Comparison of ENCODE assay signal across 8 cellular contexts in genomic region chr3:58334013-58334321, GRCh38. TPM values are rescaled to one million over a fixed set of nuclear protein-coding genes. Genes with fewer than 3 reads are reported as not detected.
DNase-seq lines count a peak whose midpoint lies in the region; ATAC-seq and TF ChIP-seq lines count a peak whose summit lies in the region.

No MANE protein-coding gene starts in this region.

- no peaks in the 10 kb centered on the region for H3K27me3 Mint-ChIP-seq in activated naive CD8-positive, alpha-beta T cell
- peaks cover 2 to 7% (median 2%) of the 10 kb centered on the region in 3 donors for H3K27me3 Mint-ChIP-seq in immature natural killer cell (ENCODE audit: low read depth in 3 of 3)

- TF ChIP-seq CTCF in SK-N-SH (IDR thresholded peaks at IDR 0.05), result no peak

- no peaks in the 10 kb centered on the region for H3K27me3 ChIP-seq in SK-N-SH (ENCODE audit: insufficient read depth)
- H3K27me3 ChIP-seq in subcutaneous abdominal adipose tissue (ENCODE audit: control insufficient read depth in 5 of 5, insufficient read depth in 4 of 5, low read length in 5 of 5), result no peaks in the 10 kb centered on the region

- no peak for TF ChIP-seq RAD21 in SK-N-SH (IDR thresholded peaks at IDR 0.05; ENCODE audit: low read length)

- TF ChIP-seq EP300 in SK-N-SH (IDR thresholded peaks at IDR 0.05; ENCODE audit: borderline replicate concordance in 1 of 2, low read depth in 1 of 2, low read length in 1 of 2), result no peak

- peaks cover 4 to 11% of the 10 kb centered on the region in 2 experiments; a peak in 3 of 4 replicates for H3K4me1 ChIP-seq in SK-N-SH (ENCODE audit: control insufficient read depth in 1 of 2, insufficient read depth in 2 of 2, low read depth in 1 of 2, low read length in 1 of 2)
- peaks cover 2 to 36% (median 32%) of the 10 kb centered on the region in 5 donors for H3K4me1 ChIP-seq in subcutaneous abdominal adipose tissue (ENCODE audit: control insufficient read depth in 5 of 5, insufficient read depth in 5 of 5, low read length in 5 of 5)

- no peaks in the 10 kb centered on the region for H3K9me3 ChIP-seq in SK-N-SH
- no peaks in the 10 kb centered on the region for H3K9me3 ChIP-seq in subcutaneous abdominal adipose tissue (ENCODE audit: control insufficient read depth in 5 of 5, low read length in 5 of 5)

- H3K9me3 Mint-ChIP-seq in activated naive CD8-positive, alpha-beta T cell (ENCODE audit: low read depth), result no peaks in the 10 kb centered on the region
- H3K9me3 Mint-ChIP-seq in immature natural killer cell, result no peaks in the 10 kb centered on the region

- H3F3A ChIP-seq in SK-N-SH (replicated peaks; ENCODE audit: insufficient read depth), result peaks cover 20% of the 10 kb centered on the region

- peaks cover 42% of the 10 kb centered on the region for H3K4me1 Mint-ChIP-seq in activated naive CD8-positive, alpha-beta T cell (ENCODE audit: low read depth)
- peaks cover 37 to 51% of the 10 kb centered on the region in 2 donors for H3K4me1 Mint-ChIP-seq in immature natural killer cell

- H3K27ac ChIP-seq in SK-N-SH (ENCODE audit: low read depth in 2 of 2, low read length in 1 of 2) (peak overlapping the region in 1 of 2 experiments; percentile 88; a peak in 1 of 4 replicates), subcutaneous abdominal adipose tissue (ENCODE audit: low read depth, low read length) (peak overlapping the region; percentile 48)

- no peaks in the 10 kb centered on the region for H3K9me2 ChIP-seq in SK-N-SH

- peak overlapping the region; percentile 99 for H3K4me3 Mint-ChIP-seq in activated naive CD8-positive, alpha-beta T cell
- H3K4me3 Mint-ChIP-seq in immature natural killer cell, result peak overlapping the region; percentile 99 to 100 (median 99)

- peak overlapping the region; percentile 92 for H3K4me2 ChIP-seq in SK-N-SH

- H3K36me3 Mint-ChIP-seq in activated naive CD8-positive, alpha-beta T cell, result peaks cover 7% of the 10 kb centered on the region
- peaks cover 2 to 4% (median 2%) of the 10 kb centered on the region in 3 donors for H3K36me3 Mint-ChIP-seq in immature natural killer cell

- peak overlapping the region; percentile 95 for H3K27ac Mint-ChIP-seq in activated naive CD8-positive, alpha-beta T cell
- H3K27ac Mint-ChIP-seq in immature natural killer cell, result peak overlapping the region; percentile 74 to 99 (median 94)

- peak overlapping the region; percentile 49; the same call in 1 of the 2 replicates for H3K9ac ChIP-seq in SK-N-SH
- H3K9ac ChIP-seq in subcutaneous abdominal adipose tissue (ENCODE audit: low read length in 5 of 5), result peak overlapping the region; percentile 11 to 92 (median 72)

- H4K20me1 ChIP-seq in SK-N-SH (ENCODE audit: insufficient read depth), result no peaks in the 10 kb centered on the region

- H2AFZ ChIP-seq in SK-N-SH (ENCODE audit: low read depth), result no peak overlapping the region

- CTCF ChIA-PET in SK-N-SH (lab: Yijun Ruan, JAX), result interaction anchor here (0.6 to 4.9 kb wide), 13 partner anchors 16 to 296 kb away, joined by 3 to 24 read pairs (median 4); partner anchors contain the start of genes HTD2, KCTD6 and RPP14

- peak overlapping the region; percentile 67 to 83; a peak in 3 of 4 replicates for H3K4me3 ChIP-seq in SK-N-SH (ENCODE audit: low read depth in 2 of 2, low read length in 1 of 2)
- peak overlapping the region in 4 of 5 donors; percentile 77 to 82 (median 78) for H3K4me3 ChIP-seq in subcutaneous abdominal adipose tissue (ENCODE audit: low read depth in 1 of 5, low read length in 5 of 5)

- H3K36me3 ChIP-seq in SK-N-SH (replicated peaks in 1 of 2; ENCODE audit: control insufficient read depth in 1 of 2, insufficient read depth in 2 of 2, low read length in 1 of 2) (no peaks in the 10 kb centered on the region), subcutaneous abdominal adipose tissue (ENCODE audit: control insufficient read depth in 5 of 5, insufficient read depth in 5 of 5, low read length in 5 of 5) (no peaks in the 10 kb centered on the region)

- ATAC-seq in SK-N-SH treated with all-trans-retinoic acid at 6 μM for 48 hours, result no peak

- DNase-seq in SK-N-SH, result no peak
- DNase-seq in immature natural killer cell, result no peak
- no peak for DNase-seq in activated gamma-delta T cell (lab: John Stamatoyannopoulos, UW)
- DNase-seq in NCI-H774 (lab: John Stamatoyannopoulos, UW), result no peak
- DNase-seq in SW 1271 (lab: John Stamatoyannopoulos, UW), result no peak

- POLR2A ChIA-PET in SK-N-SH (lab: Yijun Ruan, JAX), result interaction anchor here (1.6 kb wide), 1 partner anchor 28 kb away, joined by 5 read pairs; the partner anchor contains the start of genes HTD2 and RPP14

- H3K79me2 ChIP-seq in SK-N-SH (ENCODE audit: insufficient read depth), result peaks cover 29% of the 10 kb centered on the region; the same call in 1 of the 2 replicates

- WGBS in SK-N-SH (ENCODE audit: low lambda C conversion rate), result 64% methylated on average over 4 of the region's 4 CpGs

TF ChIP-seq in SK-N-SH, 30 proteins besides CTCF, POLR2A, EP300 and RAD21 (continues in another document):
- no peak for TF ChIP-seq CHD2 (IDR thresholded peaks at IDR 0.05; ENCODE audit: low read length, partially characterized antibody)
- no peak for TF ChIP-seq REST (IDR thresholded peaks at IDR 0.05; ENCODE audit: low read depth, low read length)
- no peak for TF ChIP-seq JUND (IDR thresholded peaks at IDR 0.05)
- TF ChIP-seq YY1 (IDR thresholded peaks at IDR 0.05; ENCODE audit: low read depth), result no peak
- no peak for TF ChIP-seq SIN3A (IDR thresholded peaks at IDR 0.05; ENCODE audit: borderline replicate concordance, low read depth, low read length)

TF ChIP-seq in SK-N-SH treated with all-trans-retinoic acid at 6 μM for 48 hours, 23 proteins besides CTCF, POLR2A, EP300 and RAD21 (continues in another document):
- TF ChIP-seq ZC3H10 (CRISPR knock-in tag; IDR thresholded peaks at IDR 0.05) (no peak), PATZ1 (CRISPR knock-in tag; IDR thresholded peaks at IDR 0.05; ENCODE audit: borderline replicate concordance) (no peak), ISL1 (CRISPR knock-in tag; IDR thresholded peaks at IDR 0.05) (no peak), TSHZ2 (CRISPR knock-in tag; IDR thresholded peaks at IDR 0.05) (no peak), CSDC2 (CRISPR knock-in tag; IDR thresholded peaks at IDR 0.05) (no peak), OSR1 (CRISPR knock-in tag; IDR thresholded peaks at IDR 0.05) (no peak), SNAI2 (CRISPR knock-in tag; IDR thresholded peaks at IDR 0.05) (no peak), PPARA (CRISPR knock-in tag; IDR thresholded peaks at IDR 0.05; ENCODE audit: borderline replicate concordance) (no peak)

RNA-seq across cellular contexts. Expression of gene PXK, which starts 1.3 kb away (rescaled TPM):
- polyA plus RNA-seq in SK-N-SH (2012; rRNA removed) (8.4 and 9.3 TPM in 2 replicates), immature natural killer cell (10 to 100 TPM; 30.3 to 47.5 (median 32.2) TPM)
- 9.5 and 9.8 TPM in 2 replicates for polyA plus RNA-seq in SK-N-SH (2012; cell fraction: cytosol; rRNA removed)
- 6.1 and 9.6 TPM in 2 replicates for polyA plus RNA-seq in SK-N-SH (2012; cell fraction: nucleus; rRNA removed)

RNA-seq across cellular contexts. Expression of gene HTD2, which starts 27.6 kb away (rescaled TPM):
- 3.0 and 5.2 TPM in 2 replicates for polyA plus RNA-seq in SK-N-SH (2012; rRNA removed)
- polyA plus RNA-seq in SK-N-SH (2012; cell fraction: cytosol; rRNA removed), result 5.1 and 6.3 TPM in 2 replicates
- polyA plus RNA-seq in SK-N-SH (2012; cell fraction: nucleus; rRNA removed), result 3.1 and 3.7 TPM in 2 replicates
- 10 to 100 TPM; 12.1 to 27.0 (median 15.0) TPM for polyA plus RNA-seq in immature natural killer cell

RNA-seq across cellular contexts. Expression of gene RPP14, which starts 27.9 kb away (rescaled TPM):
- polyA plus RNA-seq in SK-N-SH (2012; rRNA removed) (8.3 and 9.7 TPM in 2 replicates), immature natural killer cell (1 to 10 TPM; 2.7 to 7.4 (median 3.2) TPM)
- 9.5 and 11.4 TPM in 2 replicates for polyA plus RNA-seq in SK-N-SH (2012; cell fraction: cytosol; rRNA removed)
- polyA plus RNA-seq in SK-N-SH (2012; cell fraction: nucleus; rRNA removed), result 5.6 and 9.6 TPM in 2 replicates
